Comparison of ENCODE assay signal across 20 cellular contexts in the genomic region with DNA sequence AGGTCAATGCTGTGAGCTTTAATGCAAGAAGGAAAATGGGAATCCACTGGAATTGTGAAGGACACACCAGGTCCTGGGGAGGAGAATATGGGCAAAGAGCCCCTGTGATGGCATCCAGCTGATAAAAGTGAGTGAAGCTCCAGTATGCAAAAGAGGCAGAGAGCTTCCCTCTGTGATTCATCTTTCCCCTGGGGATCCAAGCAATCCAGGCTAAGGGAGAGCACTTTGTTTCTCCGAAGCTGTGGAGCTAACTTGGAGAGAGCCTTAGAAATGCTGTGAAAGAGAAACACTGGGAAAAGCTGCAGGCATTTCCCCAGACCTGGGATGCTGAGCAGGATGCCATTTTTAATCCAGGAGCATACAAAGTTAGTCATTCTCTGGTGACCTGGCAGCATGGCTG.
DNase-seq lines count a peak whose midpoint lies in the region; ATAC-seq and TF ChIP-seq lines count a peak whose summit lies in the region.
"Had no signal": no experiment of that assay in that cellular context is flagged by ENCODE, and none has a peak within 500 bp of the region (broad histone marks: within the 10 kb centered on the region; RNA-seq: fewer than 3 reads in every experiment).

No MANE protein-coding gene starts in this region.

- no peak for ATAC-seq in GM18517 (IDR thresholded peaks at IDR 0.05; ENCODE audit: unreplicated experiment)

- no peak overlapping the region for H3K4ac ChIP-seq in mesendoderm (ENCODE audit: low read depth, low read length)

- no peak overlapping the region for H2BK120ac ChIP-seq in mesendoderm (ENCODE audit: low read depth, low read length)

- no peak overlapping the region for H2BK5ac ChIP-seq in mesendoderm (ENCODE audit: low read length)

- H3K4me1 ChIP-seq in mesendoderm (ENCODE audit: control insufficient read depth, low read depth, low read length) (no peaks in the 10 kb centered on the region), right atrium auricular region (no peaks in the 10 kb centered on the region)
- H3K4me1 ChIP-seq: Caco-2 had no signal

- H3K9ac ChIP-seq in mesendoderm (ENCODE audit: low read length): no peak overlapping the region
- H3K9ac ChIP-seq: KMS-11 had no signal

- H3K18ac ChIP-seq in mesendoderm (ENCODE audit: low read length): no peak overlapping the region

- no peak overlapping the region for H4K8ac ChIP-seq in mesendoderm (ENCODE audit: low read depth, low read length)

- H3K27ac ChIP-seq in brain microvascular endothelial cell (peak overlapping the region; percentile 21), mesendoderm (ENCODE audit: low read depth, low read length) (no peak overlapping the region), right atrium auricular region (no peak overlapping the region)
- H3K27ac ChIP-seq: KMS-11 had no signal

- no peaks in the 10 kb centered on the region for H3K79me2 ChIP-seq in mesendoderm (ENCODE audit: control insufficient read depth, insufficient read depth, low read length)

- H3K4me3 ChIP-seq in brain microvascular endothelial cell (ENCODE audit: low read depth, low read length) (no peak overlapping the region), mesendoderm (ENCODE audit: low read length) (no peak overlapping the region), right atrium auricular region (no peak overlapping the region)

- no peak overlapping the region for H3K23ac ChIP-seq in mesendoderm (ENCODE audit: low read length)

- H3K4me2 ChIP-seq in mesendoderm (ENCODE audit: low read length): no peak overlapping the region
- H3K4me2 ChIP-seq: KMS-11 had no signal

- no peak overlapping the region for H2AK5ac ChIP-seq in mesendoderm (ENCODE audit: low read length)

- H3K56ac ChIP-seq in mesendoderm (ENCODE audit: low read length): no peak overlapping the region

- in situ Hi-C loops in brain microvascular endothelial cell (cut with HindIII; ENCODE audit: low pct_ligation_motif_present, low sequenced_read_pairs): no loop called here

- no peaks in the 10 kb centered on the region for H3K79me1 ChIP-seq in mesendoderm (ENCODE audit: low read length)

- no peaks in the 10 kb centered on the region for H3K27me3 ChIP-seq in brain microvascular endothelial cell (replicated peaks)
- no peaks in the 10 kb centered on the region for H3K27me3 ChIP-seq in mesendoderm (ENCODE audit: insufficient read depth, low read length, poor library complexity)
- no peaks in the 10 kb centered on the region for H3K27me3 ChIP-seq in right atrium auricular region

- TF ChIP-seq CTCF in brain microvascular endothelial cell (IDR thresholded peaks at IDR 0.05; ENCODE audit: low read depth, low read length, missing control alignments) (no peak), right atrium auricular region (IDR thresholded peaks at IDR 0.05) (no peak)

- no CpG with 5 or more reads among the region's 1 CpG for WGBS in mesendoderm (ENCODE audit: extremely low coverage, insufficient coverage, low lambda C conversion rate)

- H4K5ac ChIP-seq in mesendoderm (ENCODE audit: low read length): no peak overlapping the region

- no peak overlapping the region for H2BK15ac ChIP-seq in mesendoderm (replicated peaks; ENCODE audit: low read depth)

- DNase-seq in A172 (ENCODE audit: low spot score) (peak; percentile 51), M059J (ENCODE audit: low read depth) (peak; percentile 9), brain microvascular endothelial cell (peak; percentile 48), kidney tubule cell (ENCODE audit: low spot score) (peak; percentile 20), mesendoderm (no peak), NCI-H748 (lab: John Stamatoyannopoulos, UW; ENCODE audit: unreplicated experiment) (no peak), right atrium auricular region (ENCODE audit: low spot score) (no peak)
- DNase-seq: 8988T; Caco-2; CD4-positive, alpha-beta T cell; H9; NCI-H1048; NCI-H146; NCI-H2029 treated with DMSO at 0.1 percent for 48 hours; NCI-H446 treated with DMSO at 0.1 percent for 48 hours; NCI-H69; OCI-M1; SHP77 had no signal

- no peaks in the 10 kb centered on the region for H3K9me3 ChIP-seq in right atrium auricular region
- H3K9me3 ChIP-seq: Caco-2 had no signal

- H3K36me3 ChIP-seq in brain microvascular endothelial cell (replicated peaks) (no peaks in the 10 kb centered on the region), mesendoderm (ENCODE audit: control insufficient read depth, insufficient read depth, low read length) (no peaks in the 10 kb centered on the region), right atrium auricular region (no peaks in the 10 kb centered on the region)

Comparison
In these comparisons a context has a peak if more than half of its experiments do, and no peak if none do; other contexts are left out.
1. DNase-seq: peak in A172 (single experiment), M059J (single experiment), brain microvascular endothelial cell (single experiment) and kidney tubule cell (single experiment); none in mesendoderm (single experiment), NCI-H748 (single experiment) and right atrium auricular region (single experiment).